8 cellular contexts compared by ENCODE assay signal in the genomic region with DNA sequence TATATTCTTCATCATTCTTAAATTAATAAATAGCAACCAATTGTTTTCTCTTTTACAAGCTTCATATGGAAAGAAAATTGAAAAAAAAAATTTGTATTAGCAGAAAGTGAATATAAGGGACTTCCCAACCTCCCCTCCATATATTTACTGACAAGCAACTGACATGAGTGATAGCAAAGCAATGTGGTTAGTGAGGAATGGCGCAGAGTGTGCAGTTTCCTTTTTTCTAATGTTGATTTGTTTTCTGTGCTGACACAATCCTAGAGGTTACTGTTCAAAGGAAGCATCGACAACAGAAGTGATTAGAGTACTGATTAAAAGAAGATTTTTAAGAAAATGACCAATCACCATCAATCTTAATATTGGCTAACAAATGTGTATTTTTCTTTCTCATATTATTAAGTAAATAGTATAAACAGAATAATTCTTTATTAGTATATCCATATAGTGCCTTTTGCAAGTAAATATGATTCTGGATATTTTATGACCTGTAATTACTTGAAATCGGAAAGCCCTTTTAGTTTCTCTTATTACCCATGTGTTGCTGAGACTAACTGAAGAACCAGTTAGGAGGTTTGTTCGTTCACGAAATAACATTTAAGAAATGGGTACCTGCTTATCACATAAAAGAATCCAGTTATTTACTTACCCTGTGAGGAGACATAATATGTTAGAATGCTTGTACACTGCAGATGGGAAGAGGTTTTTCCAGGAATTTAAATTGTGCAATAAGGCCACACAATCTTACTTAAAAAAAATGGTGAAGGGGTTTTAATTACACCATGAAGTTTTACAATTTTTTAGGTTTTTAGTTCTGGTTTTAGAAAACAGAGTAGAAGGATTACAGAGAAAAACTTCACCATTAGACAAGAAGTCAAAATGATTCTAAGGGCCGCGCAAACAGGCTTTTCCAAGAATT. TPM values are rescaled to one million over a fixed set of nuclear protein-coding genes. Genes with fewer than 3 reads are reported as not detected.
A peak's percentile ranks its signal among the peaks of the same experiment; 100 is the strongest.
DNase-seq lines count a peak whose midpoint lies in the region; ATAC-seq, FAIRE-seq and TF ChIP-seq lines count a peak whose summit lies in the region.

No MANE protein-coding gene starts in this region.

- H2BK15ac ChIP-seq in H1 (ENCODE audit: low read length) = no peak overlapping the region

- H3K4me1 ChIP-seq in GM23248 (ENCODE audit: insufficient read depth) (peaks cover 36% of the 10 kb centered on the region), H1 (replicated peaks in 1 of 4; ENCODE audit: control insufficient read depth in 3 of 4, insufficient read depth in 4 of 4, low read length in 3 of 4) (peaks cover 5 to 18% (median 14%) of the 10 kb centered on the region in 4 experiments), neutrophil (ENCODE audit: control insufficient read depth in 1 of 2, insufficient read depth in 1 of 2, low read depth in 1 of 2, low read length in 1 of 2) (peaks cover 63 to 66% of the 10 kb centered on the region in 2 experiments)

- H3K4me3 ChIP-seq in GM23248 = peak overlapping the region; percentile 76
- peak overlapping the region; percentile 57 to 84 (median 71) for H3K4me3 ChIP-seq in H1 (ENCODE audit: extremely low read depth in 1 of 4, insufficient read depth in 2 of 4, low read depth in 3 of 4, low read length in 4 of 4)
- peak overlapping the region; percentile 79 to 82 for H3K4me3 ChIP-seq in neutrophil (ENCODE audit: low read depth in 1 of 2, low read length in 1 of 2)

- no peak overlapping the region for H3K18ac ChIP-seq in H1 (ENCODE audit: extremely low read depth, low read length)

- no peak for DNase-seq in GM23248
- DNase-seq in OCI-M1 (lab: John Stamatoyannopoulos, UW) = peak; percentile 79
- no peak for DNase-seq in H1 (ENCODE audit: low read depth in 1 of 2, low spot score in 2 of 2)
- no peak for DNase-seq in NCI-H2081 (lab: John Stamatoyannopoulos, UW)
- DNase-seq in GM10266 (ENCODE audit: extremely low spot score) = no peak
- DNase-seq in NCI-H1092 treated with DMSO at 0.1 percent for 48 hours (lab: John Stamatoyannopoulos, UW) = no peak

- no peak overlapping the region for H2AK5ac ChIP-seq in H1 (ENCODE audit: low read depth, low read length)

- H3K23ac ChIP-seq in H1 (ENCODE audit: insufficient read length) = no peak overlapping the region

- H3K27me3 ChIP-seq in GM23248 (replicated peaks; ENCODE audit: insufficient read depth) (peaks cover 13% of the 10 kb centered on the region), H1 (replicated peaks in 1 of 4; ENCODE audit: control insufficient read depth in 3 of 4, extremely low read depth in 1 of 4, insufficient read depth in 3 of 4, low read length in 3 of 4) (peaks cover 23 to 35% (median 29%) of the 10 kb centered on the region in 4 experiments), neutrophil (no peaks in the 10 kb centered on the region)

- no peak overlapping the region for H3K4ac ChIP-seq in H1 (replicated peaks; ENCODE audit: insufficient read length, low read depth, low read length)

- H3F3A ChIP-seq in GM23248 (ENCODE audit: insufficient read depth) = peaks cover 9% of the 10 kb centered on the region; the same call in 1 of the 2 replicates

- H3K4me2 ChIP-seq in GM23248 (ENCODE audit: unreplicated experiment) (peak overlapping the region; percentile 85), H1 (ENCODE audit: insufficient read depth in 1 of 2, low read depth in 2 of 2, low read length in 2 of 2) (peak overlapping the region; percentile 95 to 99)

- TF ChIP-seq POLR2A in H1 (IDR thresholded peaks at IDR 0.05; ENCODE audit: control extremely low read depth in 1 of 2, low read depth in 2 of 2, low read length in 2 of 2) = no peak

- no peak for ATAC-seq in HG03354 (IDR thresholded peaks at IDR 0.05; ENCODE audit: poor library complexity, severe bottlenecking, unreplicated experiment)

- peak overlapping the region; percentile 38; the same call in 1 of the 2 replicates for H3K9ac ChIP-seq in GM23248
- H3K9ac ChIP-seq in H1 (replicated peaks in 1 of 4; ENCODE audit: extremely low read depth in 1 of 4, low read depth in 3 of 4, low read length in 3 of 4) = no peak overlapping the region; a peak in 1 of 7 replicates

- no peak for TF ChIP-seq RAD21 in H1 (IDR thresholded peaks at IDR 0.05 in 1 of 2, conservative IDR thresholded peaks at IDR 0.05 in 1 of 2; ENCODE audit: low read depth in 2 of 2, low read length in 2 of 2)

- no peaks in the 10 kb centered on the region for H3K79me1 ChIP-seq in H1 (ENCODE audit: low read depth, low read length)

- H2AFZ ChIP-seq in GM23248 (peak overlapping the region; percentile 82), H1 (ENCODE audit: low read length) (peak overlapping the region; percentile 90; the same call in 1 of the 2 replicates)

- no peak overlapping the region for H2BK120ac ChIP-seq in H1 (replicated peaks; ENCODE audit: low read depth, low read length)

- H3K14ac ChIP-seq in H1 (ENCODE audit: insufficient read length) = no peak overlapping the region

- H3K9me3 ChIP-seq in GM23248 (ENCODE audit: low read depth) (no peaks in the 10 kb centered on the region), H1 (ENCODE audit: insufficient read depth in 2 of 2, low read depth in 1 of 2, low read length in 1 of 2) (no peaks in the 10 kb centered on the region; a peak in 1 of 4 replicates), neutrophil (no peaks in the 10 kb centered on the region)

- H2BK20ac ChIP-seq in H1 (ENCODE audit: low read length) = no peak overlapping the region

- POLR2A ChIA-PET in H1 (lab: Charles Lee; ENCODE audit: partially characterized antibody) = no interaction called here

- no peak for FAIRE-seq in H1 (lab: Jason Lieb, UNC)

- no peak overlapping the region for H2BK5ac ChIP-seq in H1 (ENCODE audit: low read depth, low read length)

- H3K79me2 ChIP-seq in GM23248 (ENCODE audit: insufficient read depth) (no peaks in the 10 kb centered on the region), H1 (ENCODE audit: control insufficient read depth in 1 of 2, insufficient read depth in 2 of 2, low read length in 2 of 2) (no peaks in the 10 kb centered on the region)

- no peaks in the 10 kb centered on the region for H3K36me3 ChIP-seq in GM23248 (ENCODE audit: low read depth)
- H3K36me3 ChIP-seq in H1 (ENCODE audit: control insufficient read depth in 2 of 4, insufficient read depth in 4 of 4, low read length in 3 of 4) = no peaks in the 10 kb centered on the region
- no peaks in the 10 kb centered on the region for H3K36me3 ChIP-seq in neutrophil

- H3K56ac ChIP-seq in H1 (replicated peaks; ENCODE audit: insufficient read length, low read depth, low read length) = no peak overlapping the region

- no peak overlapping the region for H4K91ac ChIP-seq in H1 (replicated peaks; ENCODE audit: insufficient read length, low read length)

- no peak overlapping the region for H4K8ac ChIP-seq in H1 (ENCODE audit: extremely low read depth, insufficient read depth, low read length)

- WGBS in GM23248 (ENCODE audit: low coverage in 1 of 2, low lambda C conversion rate in 2 of 2, missing lambda C conversion rate in 2 of 2), 2 experiments = 39 to 40% methylated on average over 7 of the region's 7 CpGs
- 65% methylated on average over 7 of the region's 7 CpGs; no CpG with 5 or more reads in 1 of the 2 experiments for WGBS in H1 (ENCODE audit: extremely low coverage in 1 of 2, insufficient coverage in 1 of 2, insufficient read length in 1 of 2, insufficient replicate concordance in 2 of 2, low coverage in 1 of 2, low lambda C conversion rate in 2 of 2, missing lambda C conversion rate in 1 of 2), 2 experiments

- no peak overlapping the region for H4K5ac ChIP-seq in H1 (ENCODE audit: insufficient read length, low read depth, low read length)

- CTCF ChIA-PET in H1 (lab: Charles Lee; ENCODE audit: partially characterized antibody) = interaction anchor here (0.8 kb wide), 1 partner anchor 964 kb away, joined by 3 read pairs; no protein-coding TSS in a partner anchor

- no peak overlapping the region for H3K27ac ChIP-seq in GM23248
- no peak overlapping the region for H3K27ac ChIP-seq in H1 (ENCODE audit: low read depth, low read length)
- H3K27ac ChIP-seq in neutrophil = peak overlapping the region; percentile 87

- TF ChIP-seq CTCF in H1 (IDR thresholded peaks at IDR 0.05; ENCODE audit: control extremely low read depth in 1 of 3, insufficient read depth in 1 of 3, low read depth in 1 of 3, low read length in 3 of 3) (no peak), neutrophil (IDR thresholded peaks at IDR 0.05) (no peak), GM10266 (IDR thresholded peaks at IDR 0.05; ENCODE audit: control insufficient read depth, insufficient read depth, low read depth, missing control alignments) (no peak)

- in situ Hi-C loops in GM23248 (cut with MboI) = no loop called here

- H2BK12ac ChIP-seq in H1 (ENCODE audit: low read depth, low read length) = no peak overlapping the region

- H3K9me2 ChIP-seq in GM23248 (ENCODE audit: insufficient read depth) = no peaks in the 10 kb centered on the region

- TF ChIP-seq EP300 in H1 (IDR thresholded peaks at IDR 0.05; ENCODE audit: borderline replicate concordance in 1 of 2, low read depth in 2 of 2, low read length in 2 of 2) = no peak

- H4K20me1 ChIP-seq in GM23248 (ENCODE audit: insufficient read depth) (no peaks in the 10 kb centered on the region), H1 (replicated peaks in 1 of 2; ENCODE audit: control insufficient read depth in 1 of 2, insufficient read depth in 2 of 2, low read length in 2 of 2) (peaks cover 3 to 5% of the 10 kb centered on the region in 2 experiments)

- H3K23me2 ChIP-seq in H1 (ENCODE audit: low read depth, low read length) = peaks cover 21% of the 10 kb centered on the region

TF ChIP-seq in H1, 55 proteins besides CTCF, POLR2A, EP300 and RAD21:
- TF ChIP-seq CEBPB (IDR thresholded peaks at IDR 0.05; ENCODE audit: low read depth, low read length) (peak; percentile 16; the same call in 1 of the 2 replicates), FOSL1 (IDR thresholded peaks at IDR 0.05; ENCODE audit: insufficient read depth, low read depth, low read length) (no peak), RNF2 (IDR thresholded peaks at IDR 0.05; ENCODE audit: borderline replicate concordance, low read depth, low read length, missing control alignments, poor library complexity, severe bottlenecking) (no peak), CBX5 (IDR thresholded peaks at IDR 0.05; ENCODE audit: low read depth, low read length) (no peak)

RNA-seq across cellular contexts. Expression of gene PTGER4, which starts 1.4 kb away (rescaled TPM):
- total RNA-seq in GM23248 (2014; rRNA removed; shearing (Covaris generic)) = 0.13 TPM in 1 of 2 replicates, not detected in the other
- polyA plus RNA-seq in GM23248 (2016; fragmentation: Nextera tagmentation; extraction: Ambion mirVana) (0.41 and 0.46 TPM in 2 replicates), H1 (2011; rRNA removed) (1.2 and 2.7 TPM in 2 replicates)
- total RNA-seq in H1 (2021; fragmentation: NEBNext Ultra II Directional; extraction: Animal tissue kit (Norgen Biotek cat#: 25700)) = 0.76 and 1.9 TPM in 2 replicates
- 0.54 TPM for polyA plus RNA-seq in H1 (2011; cell fraction: cytosol; rRNA removed)
- 1.9 TPM for polyA plus RNA-seq in H1 (2011; cell fraction: nucleus; rRNA removed)
- polyA plus RNA-seq in H1 (2012, experiment 1 of 2) = 0.46 to 0.70 TPM (median 0.65 TPM) in 4 replicates
- polyA plus RNA-seq in H1 (2012, experiment 2 of 2) = 0.18 TPM
- polyA plus RNA-seq in H1 (2013, experiment 1 of 2) = 1.9 TPM
- 1.8 TPM for polyA plus RNA-seq in H1 (2013, experiment 2 of 2)
- 1.6 and 1.7 TPM in 2 replicates for polyA minus RNA-seq in H1 (2011; rRNA and poly(A)+ RNA removed)
- 3.2 TPM for polyA minus RNA-seq in H1 (2011; cell fraction: cytosol; rRNA and poly(A)+ RNA removed)
- polyA minus RNA-seq in H1 (2011; cell fraction: nucleus; rRNA and poly(A)+ RNA removed) = 8.2 TPM
